In the genomic region with DNA sequence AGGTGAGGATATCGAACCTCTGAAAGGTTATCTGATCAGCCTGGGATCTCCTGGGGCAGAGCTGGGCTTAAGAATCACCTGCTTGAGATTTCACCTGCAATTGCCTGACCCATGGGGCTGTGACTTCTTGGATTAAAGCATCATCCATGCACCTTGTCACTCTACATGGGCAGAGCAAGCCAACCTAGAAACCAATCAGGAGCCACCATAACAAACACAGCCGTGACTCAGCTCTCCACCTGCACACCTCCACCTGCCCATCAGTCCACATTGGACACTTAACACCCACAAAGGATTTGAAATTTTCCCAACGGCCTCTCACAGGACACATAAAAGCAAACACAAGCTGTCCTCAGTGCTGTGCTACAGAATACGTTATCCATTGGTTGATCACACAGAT, we compare ENCODE assay signal across 22 cellular contexts. TPM values are rescaled to one million over a fixed set of nuclear protein-coding genes. Genes with fewer than 3 reads are reported as not detected.
DNase-seq lines count a peak whose midpoint lies in the region; ATAC-seq and TF ChIP-seq lines count a peak whose summit lies in the region.
"Had no signal": no experiment of that assay in that cellular context is flagged by ENCODE, and none has a peak within 500 bp of the region (broad histone marks: within the 10 kb centered on the region; RNA-seq: fewer than 3 reads in every experiment).

No MANE protein-coding gene starts in this region.

- no peak overlapping the region for H3K27ac ChIP-seq in heart right ventricle
- H3K27ac ChIP-seq: ascending aorta, neutrophil, prostate gland, VCaP had no signal

- peaks cover 10% of the 10 kb centered on the region; the same call in 1 of the 2 replicates for H3K9me3 ChIP-seq in Caco-2
- H3K9me3 ChIP-seq in mucosa of descending colon, result no peaks in the 10 kb centered on the region
- peaks cover 0 to 6% (median 0%) of the 10 kb centered on the region in 11 donors for H3K9me3 ChIP-seq in heart right ventricle
- H3K9me3 ChIP-seq: ascending aorta, neutrophil, prostate gland had no signal

- no peak overlapping the region for H3K4me3 Mint-ChIP-seq in Caco-2 (ENCODE audit: unreplicated experiment)
- no peak overlapping the region for H3K4me3 Mint-ChIP-seq in HFFc6
- H3K4me3 Mint-ChIP-seq: activated CD4-positive, alpha-beta T cell treated with anti-CD3 and anti-CD28 coated beads, Interleukin-2, amount 10 ng/mL, durations not matched to agents 24 days and 14 days; activated naive CD4-positive, alpha-beta T cell treated with anti-CD3 and anti-CD28 coated beads, Interleukin-2, amount 10 ng/mL, durations not matched to agents 7 days and 5 days; CD4-positive, CD25-positive, alpha-beta regulatory T cell had no signal

- H3K4me3 ChIP-seq in Caco-2 (ENCODE audit: low read depth, low read length) (no peak overlapping the region), mucosa of descending colon (no peak overlapping the region), heart right ventricle (no peak overlapping the region)
- H3K4me3 ChIP-seq: ascending aorta, prostate gland had no signal

- H3K27me3 Mint-ChIP-seq in Caco-2 (ENCODE audit: insufficient read depth, unreplicated experiment) (no peaks in the 10 kb centered on the region), HFFc6 (ENCODE audit: insufficient read depth) (peaks cover 1% of the 10 kb centered on the region)
- H3K27me3 Mint-ChIP-seq: activated CD4-positive, alpha-beta T cell treated with anti-CD3 and anti-CD28 coated beads, Interleukin-2, amount 10 ng/mL, durations not matched to agents 24 days and 14 days had no signal

- POLR2A ChIA-PET in Caco-2 (lab: Charles Lee), result no interaction called here

- no TSS peak for BruUV-seq in Caco-2 (replicated peaks; lab: Mats Ljungman, UMichigan)

- CTCF ChIA-PET in Caco-2 (lab: Charles Lee), result no interaction called here

- H3K36me3 Mint-ChIP-seq in Caco-2 (ENCODE audit: insufficient read depth, unreplicated experiment) (no peaks in the 10 kb centered on the region), HFFc6 (ENCODE audit: low read depth) (peaks cover 9% of the 10 kb centered on the region)
- H3K36me3 Mint-ChIP-seq: CD4-positive, CD25-positive, alpha-beta regulatory T cell had no signal

- H3K4me1 Mint-ChIP-seq in Caco-2 (ENCODE audit: low read depth, unreplicated experiment) (peaks cover 26% of the 10 kb centered on the region), HFFc6 (ENCODE audit: low read depth) (peaks cover 75% of the 10 kb centered on the region)

- H3K4me1 ChIP-seq in Caco-2 (peaks cover 33% of the 10 kb centered on the region), mucosa of descending colon (ENCODE audit: low read depth) (no peaks in the 10 kb centered on the region), heart right ventricle (peaks cover 0 to 37% (median 5%) of the 10 kb centered on the region in 9 donors)
- H3K4me1 ChIP-seq: prostate gland had no signal

- H3K27me3 ChIP-seq in Caco-2 (replicated peaks; ENCODE audit: control insufficient read depth, insufficient read depth, low read length), result no peaks in the 10 kb centered on the region
- H3K27me3 ChIP-seq in heart right ventricle, result no peaks in the 10 kb centered on the region
- H3K27me3 ChIP-seq: ascending aorta, neutrophil had no signal

- TF ChIP-seq CTCF in Caco-2 (IDR thresholded peaks at IDR 0.05; ENCODE audit: insufficient read depth in 1 of 2, low read depth in 1 of 2, low read length in 1 of 2, severe bottlenecking in 1 of 2, unreplicated experiment in 1 of 2) (no peak), HFFc6 (IDR thresholded peaks at IDR 0.05) (no peak), mucosa of descending colon (IDR thresholded peaks at IDR 0.05) (no peak), heart right ventricle (IDR thresholded peaks at IDR 0.05) (no peak)

- ATAC-seq in mucosa of descending colon (peak; percentile 66), heart right ventricle (no peak)
- ATAC-seq: SK-N-SH treated with all-trans-retinoic acid at 6 μM for 48 hours had no signal

- DNase-seq in Caco-2 (no peak), HFFc6 (no peak), NCI-H510A treated with DMSO at 0.1 percent for 48 hours (lab: John Stamatoyannopoulos, UW) (peak; percentile 91), mucosa of descending colon (no peak), heart right ventricle (no peak), D341Med (ENCODE audit: low spot score) (no peak)
- DNase-seq in stimulated activated CD4-positive, alpha-beta T cell treated with anti-CD3 and anti-CD28 coated beads, Interleukin-12 subunit alpha, Interleukin-12 subunit beta, amount 100 ng/mL, for 4 hours, result no peak
- DNase-seq: activated CD4-positive, alpha-beta T cell treated with anti-CD3 and anti-CD28 coated beads, Interleukin-2, amount 10 ng/mL, durations not matched to agents 24 days and 14 days; activated naive CD4-positive, alpha-beta T cell treated with anti-CD3 and anti-CD28 coated beads, Interleukin-2, amount 10 ng/mL, durations not matched to agents 7 days and 5 days; activated T-cell treated with anti-CD3 and anti-CD28 coated beads, Interleukin-2, amount 50 U/mL, for 48 hours; CD4-positive, CD25-positive, alpha-beta regulatory T cell; dermis blood vessel endothelial cell; GDM1; GOT3; NCI-H2081; NCI-H526; stimulated activated CD4-positive, alpha-beta T cell treated with anti-CD3 and anti-CD28 coated beads, Interleukin-1b, Interleukin-23, amount 100 ng/mL, for 48 hours had no signal

- peaks cover 7% of the 10 kb centered on the region for H3K9me3 Mint-ChIP-seq in Caco-2 (ENCODE audit: unreplicated experiment)
- peaks cover 8% of the 10 kb centered on the region; the same call in 1 of the 2 replicates for H3K9me3 Mint-ChIP-seq in HFFc6

- WGBS in heart right ventricle, 2 donors, result 87 to 92% methylated on average over 4 of the region's 4 CpGs

- H3K36me3 ChIP-seq in Caco-2 (ENCODE audit: control insufficient read depth, insufficient read depth, low read length) (no peaks in the 10 kb centered on the region), mucosa of descending colon (ENCODE audit: low read depth) (no peaks in the 10 kb centered on the region), heart right ventricle (no peaks in the 10 kb centered on the region)
- H3K36me3 ChIP-seq: ascending aorta, neutrophil, prostate gland had no signal

- peak overlapping the region; percentile 74 for H3K27ac Mint-ChIP-seq in Caco-2 (ENCODE audit: unreplicated experiment)
- peak overlapping the region; percentile 98 for H3K27ac Mint-ChIP-seq in HFFc6
- H3K27ac Mint-ChIP-seq: activated CD4-positive, alpha-beta T cell treated with anti-CD3 and anti-CD28 coated beads, Interleukin-2, amount 10 ng/mL, durations not matched to agents 24 days and 14 days; activated naive CD4-positive, alpha-beta T cell treated with anti-CD3 and anti-CD28 coated beads, Interleukin-2, amount 10 ng/mL, durations not matched to agents 7 days and 5 days had no signal

- intact Hi-C loops in Caco-2 (cut with micrococcal nuclease; ENCODE audit: unreplicated experiment) (loop anchor here (1.0 to 2.0 kb wide), 3 partner anchors 27 to 36 kb away; no protein-coding TSS in a partner anchor), mucosa of descending colon (cut with DNase I, micrococcal nuclease) (no loop called here), heart right ventricle (cut with DNase I) (loop anchor here in 1 of 10 donors (5.0 kb wide), 1 partner anchor 33 kb away; no protein-coding TSS in a partner anchor)

RNA-seq across cellular contexts. Expression of gene ETS2, which starts 35.1 kb away (rescaled TPM):
- 20.4 and 26.9 TPM in 2 replicates for total RNA-seq in Caco-2 (2022)
- 10 to 100 TPM; 23.2 to 33.3 (median 29.0) TPM for total RNA-seq in HFFc6 (2021; fragmentation: NEBNext Ultra II Directional; extraction: Animal tissue kit (Norgen Biotek cat#: 25700))
- total RNA-seq in mucosa of descending colon, result 100 to 1,000 TPM; 115 to 222 (median 171) TPM
- total RNA-seq in heart right ventricle, result 10 to 100 TPM; 27.5 to 81.5 (median 46.5) TPM
- 10 to 100 TPM; 26.2 to 33.9 TPM for polyA plus RNA-seq in heart right ventricle
